8 cellular contexts compared by ENCODE assay signal in genomic region chr14:73740921-73741326, GRCh38. TPM values are rescaled to one million over a fixed set of nuclear protein-coding genes. Genes with fewer than 3 reads are reported as not detected.
DNase-seq lines count a peak whose midpoint lies in the region; ATAC-seq and TF ChIP-seq lines count a peak whose summit lies in the region.

No MANE protein-coding gene starts in this region.

- no peaks in the 10 kb centered on the region for H3K27me3 Mint-ChIP-seq in stimulated activated memory B cell treated with anti-CD40 and anti-IgM and Interleukin-4, amounts not matched to agents 10 μg/mL and 1 μg/mL and 100 μg/mL, for 72 hours

- H3K27me3 ChIP-seq in adrenal gland: no peaks in the 10 kb centered on the region

- no peak for TF ChIP-seq CTCF in adrenal gland (IDR thresholded peaks at IDR 0.05)

- peaks cover 56 to 66% of the 10 kb centered on the region in 2 donors for H3K4me1 ChIP-seq in adrenal gland (replicated peaks in 1 of 2)

- H3K4me3 Mint-ChIP-seq in stimulated activated memory B cell treated with anti-CD40 and anti-IgM and Interleukin-4, amounts not matched to agents 10 μg/mL and 1 μg/mL and 100 μg/mL, for 72 hours: peak overlapping the region; percentile 76

- no peaks in the 10 kb centered on the region for H3K9me3 Mint-ChIP-seq in stimulated activated memory B cell treated with anti-CD40 and anti-IgM and Interleukin-4, amounts not matched to agents 10 μg/mL and 1 μg/mL and 100 μg/mL, for 72 hours

- peaks cover 63% of the 10 kb centered on the region for H3K4me1 Mint-ChIP-seq in stimulated activated memory B cell treated with anti-CD40 and anti-IgM and Interleukin-4, amounts not matched to agents 10 μg/mL and 1 μg/mL and 100 μg/mL, for 72 hours

- peaks cover 26% of the 10 kb centered on the region for H3K36me3 Mint-ChIP-seq in stimulated activated memory B cell treated with anti-CD40 and anti-IgM and Interleukin-4, amounts not matched to agents 10 μg/mL and 1 μg/mL and 100 μg/mL, for 72 hours

- DNase-seq in SIG-M5 treated with dmso at 0.1 percent for 504 hours (lab: John Stamatoyannopoulos, UW; ENCODE audit: unreplicated experiment) (peak; percentile 79), SIG-M5 (lab: John Stamatoyannopoulos, UW) (no peak), adrenal gland (peak in 5 of 7 donors; percentile 74 to 84 (median 77)), iPS-NIHi11 (ENCODE audit: low spot score) (peak; percentile 77), Kasumi-1 (lab: John Stamatoyannopoulos, UW) (no peak)

- no peak for ATAC-seq in stimulated activated memory B cell treated with anti-CD40 and anti-IgM and Interleukin-4, amounts not matched to agents 10 μg/mL and 1 μg/mL and 100 μg/mL, for 72 hours
- ATAC-seq in HG03175 (IDR thresholded peaks at IDR 0.05; ENCODE audit: unreplicated experiment) (no peak), HG03097 (IDR thresholded peaks at IDR 0.05; ENCODE audit: low FRiP score, unreplicated experiment) (no peak)

- H3K9me3 ChIP-seq in adrenal gland (replicated peaks in 1 of 3): no peaks in the 10 kb centered on the region

- intact Hi-C loops in adrenal gland (cut with DNase I): loop anchor here (5.0 to 10.0 kb wide), 2 partner anchors 64 to 86 kb away; no protein-coding TSS in a partner anchor

- H3K27ac Mint-ChIP-seq in stimulated activated memory B cell treated with anti-CD40 and anti-IgM and Interleukin-4, amounts not matched to agents 10 μg/mL and 1 μg/mL and 100 μg/mL, for 72 hours: peak overlapping the region; percentile 87

- TF ChIP-seq POLR2A in adrenal gland (IDR thresholded peaks at IDR 0.05): no peak

- peak overlapping the region; percentile 39 to 90 (median 71) for H3K27ac ChIP-seq in adrenal gland

- peak overlapping the region in 1 of 4 donors; percentile 46 for H3K4me3 ChIP-seq in adrenal gland

- WGBS in adrenal gland, 4 donors: 7 to 16% (median 10%) methylated on average over 3 to 6 of the region's 6 CpGs

- peaks cover 0 to 38% of the 10 kb centered on the region in 2 donors for H3K36me3 ChIP-seq in adrenal gland (replicated peaks in 1 of 2)

RNA-seq across cellular contexts. Expression of gene PNMA1, which starts 26.7 kb away (rescaled TPM):
- 10 to 100 TPM; 23.1 to 74.6 (median 43.2) TPM for total RNA-seq in adrenal gland
- polyA plus RNA-seq in adrenal gland: 10 to 100 TPM; 14.4 to 52.5 (median 16.7) TPM

Comparison
In these comparisons a context has a peak if more than half of its experiments do, and no peak if none do; other contexts are left out.
1. DNase-seq: peak in SIG-M5 treated with dmso at 0.1 percent for 504 hours (single experiment), adrenal gland (5 of 7) and iPS-NIHi11 (single experiment); none in SIG-M5 (single experiment) and Kasumi-1 (0 of 2).